ENCODE assay signal across 22 cellular contexts in genomic region chr7:81776159-81776558, GRCh38. TPM values are rescaled to one million over a fixed set of nuclear protein-coding genes. Genes with fewer than 3 reads are reported as not detected.
DNase-seq lines count a peak whose midpoint lies in the region; ATAC-seq and TF ChIP-seq lines count a peak whose summit lies in the region.
"Had no signal": no experiment of that assay in that cellular context is flagged by ENCODE, and none has a peak within 500 bp of the region (broad histone marks: within the 10 kb centered on the region; RNA-seq: fewer than 3 reads in every experiment).

No MANE protein-coding gene starts in this region.

- H3K36me3 ChIP-seq in brain microvascular endothelial cell (replicated peaks) (no peaks in the 10 kb centered on the region), upper lobe of right lung (no peaks in the 10 kb centered on the region)
- H3K36me3 ChIP-seq: HAP-1, SJCRH30, upper lobe of left lung had no signal

- H3K27ac ChIP-seq in brain microvascular endothelial cell = no peak overlapping the region
- no peak overlapping the region for H3K27ac ChIP-seq in upper lobe of right lung
- H3K27ac ChIP-seq: dorsolateral prefrontal cortex, foreskin keratinocyte, SJCRH30, upper lobe of left lung had no signal

- ATAC-seq in upper lobe of right lung (peak; percentile 47), GM21515 (IDR thresholded peaks at IDR 0.05; ENCODE audit: unreplicated experiment) (no peak)
- ATAC-seq: foreskin keratinocyte had no signal

- intact Hi-C loops in upper lobe of right lung (cut with DNase I) = no loop called here

- in situ Hi-C loops in brain microvascular endothelial cell (cut with HindIII; ENCODE audit: low pct_ligation_motif_present, low sequenced_read_pairs) = no loop called here

- H3K9me3 ChIP-seq in upper lobe of right lung = no peaks in the 10 kb centered on the region
- H3K9me3 ChIP-seq: HAP-1, SJCRH30, upper lobe of left lung had no signal

- no peaks in the 10 kb centered on the region for H3K27me3 ChIP-seq in brain microvascular endothelial cell (replicated peaks)
- no peaks in the 10 kb centered on the region for H3K27me3 ChIP-seq in upper lobe of right lung
- H3K27me3 ChIP-seq: SJCRH30, upper lobe of left lung had no signal

- TF ChIP-seq CTCF in brain microvascular endothelial cell (IDR thresholded peaks at IDR 0.05; ENCODE audit: low read depth, low read length, missing control alignments) (no peak), upper lobe of right lung (IDR thresholded peaks at IDR 0.05) (no peak)

- no peaks in the 10 kb centered on the region for H3K4me1 ChIP-seq in upper lobe of right lung
- H3K4me1 ChIP-seq: foreskin keratinocyte, HAP-1, SJCRH30 had no signal

- peak; percentile 17 for DNase-seq in NCI-H2107 treated with DMSO at 0.1 percent for 48 hours (lab: John Stamatoyannopoulos, UW; ENCODE audit: unreplicated experiment)
- DNase-seq in NCI-H2107 (lab: John Stamatoyannopoulos, UW) = no peak
- DNase-seq in M059J (ENCODE audit: low read depth) = peak; percentile 20
- peak; percentile 21 for DNase-seq in brain microvascular endothelial cell
- DNase-seq in upper lobe of right lung = no peak
- DNase-seq in NCI-H146 treated with DMSO at 0.1 percent for 48 hours (lab: John Stamatoyannopoulos, UW; ENCODE audit: unreplicated experiment) = no peak
- DNase-seq in NCI-H446 (lab: John Stamatoyannopoulos, UW) = no peak
- DNase-seq: activated CD4-positive, alpha-beta memory T cell treated with anti-CD3 and anti-CD28 coated beads, Interleukin-2, amount 10 ng/mL, durations not matched to agents 7 days and 5 days; activated naive CD4-positive, alpha-beta T cell treated with anti-CD3 and anti-CD28 coated beads for 36 hours; activated T-cell treated with anti-CD3 and anti-CD28 coated beads, Interleukin-2, amount 50 U/mL, for 1 hour; central memory CD4-positive, alpha-beta T cell; dorsolateral prefrontal cortex; foreskin keratinocyte; NCI-H1694; NCI-H226; occipital lobe; stimulated activated CD4-positive, alpha-beta T cell treated with anti-CD3 and anti-CD28 coated beads, Interleukin-12 subunit alpha, Interleukin-12 subunit beta, amount 100 ng/mL, for 4 hours had no signal

- H3K4me3 ChIP-seq in brain microvascular endothelial cell (ENCODE audit: low read depth, low read length) (no peak overlapping the region), upper lobe of right lung (no peak overlapping the region)
- H3K4me3 ChIP-seq: dorsolateral prefrontal cortex, HAP-1, SJCRH30, upper lobe of left lung had no signal

RNA-seq across cellular contexts. Expression of gene HGF, which starts 6.3 kb away (rescaled TPM):
- 1.1 and 3.9 TPM in 2 replicates for total RNA-seq in M059J (2014; rRNA removed; shearing (Covaris generic))
- 26.5 TPM for total RNA-seq in upper lobe of right lung
- total RNA-seq: A172; activated CD4-positive, alpha-beta memory T cell treated with anti-CD3 and anti-CD28 coated beads, Interleukin-2, amount 10 ng/mL, durations not matched to agents 7 days and 5 days; activated naive CD4-positive, alpha-beta T cell treated with anti-CD3 and anti-CD28 coated beads for 36 hours; foreskin keratinocyte had no signal

Comparison
In these comparisons a context has a peak if more than half of its experiments do, and no peak if none do; other contexts are left out.
1. DNase-seq: peak in NCI-H2107 treated with DMSO at 0.1 percent for 48 hours (single experiment), M059J (single experiment) and brain microvascular endothelial cell (single experiment); none in NCI-H2107 (single experiment), upper lobe of right lung (single experiment), NCI-H146 treated with DMSO at 0.1 percent for 48 hours (single experiment) and NCI-H446 (0 of 2).